ENCODE assay signal across 1 cellular context in the genomic region with DNA sequence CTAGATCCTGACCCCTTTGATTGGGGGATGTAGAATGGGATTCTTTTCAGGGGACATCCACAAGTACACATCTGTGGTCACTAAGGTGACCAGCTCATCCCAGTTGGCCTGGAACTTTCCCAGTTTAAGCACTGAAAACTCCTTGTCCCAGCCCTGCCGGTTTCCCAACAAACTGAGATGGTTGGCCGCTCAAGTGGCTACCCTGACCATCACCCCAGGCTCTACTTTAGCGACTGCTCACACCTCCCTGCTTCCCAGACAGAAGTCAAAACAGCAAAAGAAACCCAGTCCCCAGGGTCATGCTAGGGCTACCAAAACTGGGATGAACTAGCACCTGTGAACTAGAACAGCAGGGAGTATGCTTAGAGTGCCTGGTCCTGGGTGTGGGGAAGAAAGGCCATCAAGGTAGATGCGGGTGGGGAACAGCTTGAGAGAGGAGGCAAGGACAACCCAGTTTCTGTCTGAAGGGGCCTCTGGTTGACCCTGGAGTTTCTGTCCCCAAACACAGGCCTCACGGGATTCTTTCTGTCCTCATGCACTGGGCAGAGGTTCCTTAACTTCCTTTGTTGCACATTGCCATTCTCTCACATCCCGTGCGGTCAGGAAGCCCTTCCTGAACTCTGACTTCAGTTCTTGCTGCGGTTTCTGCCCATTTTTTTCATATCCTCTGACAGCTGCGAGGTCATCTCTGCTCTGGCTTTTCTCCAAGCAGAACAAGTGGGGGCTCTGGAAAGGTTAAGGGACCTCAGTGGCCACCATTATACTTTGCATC.
TF ChIP-seq lines count a peak whose summit lies in the region.

No MANE protein-coding gene starts in this region.

TF ChIP-seq in IMR-90, 13 proteins besides CTCF, POLR2A, EP300 and RAD21:
- TF ChIP-seq MXI1 (IDR thresholded peaks at IDR 0.05; ENCODE audit: borderline replicate concordance, low read depth, low read length), result no peak
- TF ChIP-seq MAZ (IDR thresholded peaks at IDR 0.05; ENCODE audit: borderline replicate concordance, low read depth, low read length), result no peak
- TF ChIP-seq, protein P1, sequence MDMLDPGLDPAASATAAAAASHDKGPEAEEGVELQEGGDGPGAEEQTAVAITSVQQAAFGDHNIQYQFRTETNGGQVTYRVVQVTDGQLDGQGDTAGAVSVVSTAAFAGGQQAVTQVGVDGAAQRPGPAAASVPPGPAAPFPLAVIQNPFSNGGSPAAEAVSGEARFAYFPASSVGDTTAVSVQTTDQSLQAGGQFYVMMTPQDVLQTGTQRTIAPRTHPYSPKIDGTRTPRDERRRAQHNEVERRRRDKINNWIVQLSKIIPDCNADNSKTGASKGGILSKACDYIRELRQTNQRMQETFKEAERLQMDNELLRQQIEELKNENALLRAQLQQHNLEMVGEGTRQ (IDR thresholded peaks at IDR 0.05; ENCODE audit: low read depth, low read length), result no peak
- TF ChIP-seq BHLHE40 (IDR thresholded peaks at IDR 0.05; ENCODE audit: low read depth, low read length), result peak; percentile 17; the same call in 1 of the 2 replicates
- no peak for TF ChIP-seq NFE2L2 (IDR thresholded peaks at IDR 0.05; ENCODE audit: low read depth, low read length)
- TF ChIP-seq FOS (IDR thresholded peaks at IDR 0.05; ENCODE audit: low read depth, low read length), result no peak
- no peak for TF ChIP-seq CEBPB (IDR thresholded peaks at IDR 0.05; ENCODE audit: low read depth, low read length)
- TF ChIP-seq RCOR1 (IDR thresholded peaks at IDR 0.05; ENCODE audit: insufficient replicate concordance, low read length), result no peak
